In the genomic region with DNA sequence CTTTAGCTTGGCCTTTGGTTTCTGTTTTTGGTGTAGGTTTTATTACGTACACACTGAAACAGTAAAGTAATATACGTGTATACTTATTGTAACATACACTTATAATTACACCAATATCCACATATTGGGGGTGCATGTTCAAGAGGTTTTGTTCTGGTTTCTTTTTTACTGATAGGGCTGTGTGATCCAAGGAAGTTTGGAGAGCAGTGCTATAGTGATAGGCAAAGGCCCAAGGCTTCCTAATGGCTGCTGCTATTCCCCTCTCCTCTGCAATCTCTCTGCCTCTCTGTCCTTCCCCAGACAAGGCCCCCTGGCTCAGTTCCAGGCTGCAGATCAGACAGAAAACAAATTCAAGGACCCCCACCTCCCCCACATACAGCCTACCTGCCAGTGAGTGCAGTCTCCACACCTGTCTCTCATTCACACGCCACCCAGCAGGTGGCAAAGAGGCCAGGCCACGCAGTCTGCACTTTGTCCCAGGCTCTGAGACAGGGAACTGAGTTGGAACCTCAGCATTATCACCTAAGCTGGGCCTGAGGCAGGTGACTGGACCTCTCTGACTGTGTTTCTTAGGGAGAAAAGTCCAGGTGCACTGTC, we compare ENCODE assay signal across 12 cellular contexts. TPM values are rescaled to one million over a fixed set of nuclear protein-coding genes. Genes with fewer than 3 reads are reported as not detected.
DNase-seq lines count a peak whose midpoint lies in the region; ATAC-seq and TF ChIP-seq lines count a peak whose summit lies in the region.
"Had no signal": no experiment of that assay in that cellular context is flagged by ENCODE, and none has a peak within 500 bp of the region (broad histone marks: within the 10 kb centered on the region; RNA-seq: fewer than 3 reads in every experiment).

No MANE protein-coding gene starts in this region.

- H3K4me1 Mint-ChIP-seq in brain (peaks cover 62% of the 10 kb centered on the region), mesothelial cell of epicardium (peaks cover 34% of the 10 kb centered on the region)

- no peaks in the 10 kb centered on the region for H3K27me3 Mint-ChIP-seq in brain
- no peaks in the 10 kb centered on the region for H3K27me3 Mint-ChIP-seq in mesothelial cell of epicardium (ENCODE audit: low read depth)
- H3K27me3 Mint-ChIP-seq: central memory CD8-positive, alpha-beta T cell had no signal

- H3K4me1 ChIP-seq in urinary bladder (ENCODE audit: insufficient read depth): no peaks in the 10 kb centered on the region

- in situ Hi-C loops in GM13976 (cut with MboI; ENCODE audit: low sequenced_read_pairs, unreplicated experiment): no loop called here

- no peaks in the 10 kb centered on the region for H3K36me3 ChIP-seq in urinary bladder (ENCODE audit: insufficient read depth)

- H3K4me3 ChIP-seq in urinary bladder (ENCODE audit: low read depth, low read length): no peak overlapping the region

- TF ChIP-seq CTCF in brain (conservative IDR thresholded peaks at IDR 0.05) (no peak), mesothelial cell of epicardium (IDR thresholded peaks at IDR 0.05; ENCODE audit: unreplicated experiment) (no peak), GM13976 (IDR thresholded peaks at IDR 0.05; ENCODE audit: borderline replicate concordance, control extremely low read depth, extremely low read depth, insufficient read depth, missing control alignments) (no peak)

- peak overlapping the region; percentile 63 to 82 (median 73) for H3K27ac Mint-ChIP-seq in brain
- peak overlapping the region; percentile 89 for H3K27ac Mint-ChIP-seq in mesothelial cell of epicardium

- H3K4me3 Mint-ChIP-seq in brain: peak overlapping the region in 2 of 5 experiments; percentile 16 to 54
- peak overlapping the region; percentile 26 for H3K4me3 Mint-ChIP-seq in mesothelial cell of epicardium
- H3K4me3 Mint-ChIP-seq: central memory CD8-positive, alpha-beta T cell had no signal

- H3K9me3 Mint-ChIP-seq in brain (peaks cover 0 to 2% (median 0%) of the 10 kb centered on the region in 5 experiments), mesothelial cell of epicardium (no peaks in the 10 kb centered on the region)
- H3K9me3 Mint-ChIP-seq: central memory CD8-positive, alpha-beta T cell had no signal

- peaks cover 20% of the 10 kb centered on the region for H3K36me3 Mint-ChIP-seq in brain
- H3K36me3 Mint-ChIP-seq in mesothelial cell of epicardium: peaks cover 3% of the 10 kb centered on the region

- DNase-seq in NCI-H2081 (lab: John Stamatoyannopoulos, UW) (peak; percentile 60 to 79), NCI-H2081 treated with DMSO at 0.1 percent for 48 hours (lab: John Stamatoyannopoulos, UW) (no peak), mesothelial cell of epicardium (ENCODE audit: low spot score in 2 of 2, unreplicated experiment in 2 of 2) (no peak), LoVo (ENCODE audit: low spot score) (no peak), GM13976 (ENCODE audit: low spot score) (no peak)
- DNase-seq: activated CD4-positive, alpha-beta T cell treated with anti-CD3 and anti-CD28 coated beads for 1 hour; mesendoderm; NCI-H524 had no signal

- WGBS in urinary bladder: 53% methylated on average over 4 of the region's 4 CpGs

- no peak for ATAC-seq in GM21423 (IDR thresholded peaks at IDR 0.05; ENCODE audit: unreplicated experiment)

- peak overlapping the region; percentile 80 for H3K27ac ChIP-seq in urinary bladder (ENCODE audit: low read depth)

RNA-seq across cellular contexts. Expression of a gene that starts 15.1 kb away (rescaled TPM):
- polyA plus RNA-seq in brain (ENCODE audit: insufficient read depth, low read depth, low replicate concordance) (97.3 TPM), urinary bladder (51.5 TPM)
- total RNA-seq in mesothelial cell of epicardium (61.4 to 64.0 TPM (median 62.8 TPM) in 3 replicates), urinary bladder (24.8 TPM)

RNA-seq across cellular contexts. Expression of a gene that starts 56.0 kb away (rescaled TPM):
- polyA plus RNA-seq in brain (ENCODE audit: insufficient read depth, low read depth, low replicate concordance): 10.5 TPM
- 33.4 to 35.3 TPM (median 34.1 TPM) in 3 replicates for total RNA-seq in mesothelial cell of epicardium
- 8.4 TPM for total RNA-seq in urinary bladder
- polyA plus RNA-seq in urinary bladder: 32.4 TPM

RNA-seq across cellular contexts. Expression of a gene that starts 59.5 kb away (rescaled TPM):
- polyA plus RNA-seq in brain (ENCODE audit: insufficient read depth, low read depth, low replicate concordance) (162 TPM), urinary bladder (95.8 TPM)
- total RNA-seq in mesothelial cell of epicardium (261 to 264 TPM (median 261 TPM) in 3 replicates), urinary bladder (71.4 TPM)

Comparison
In these comparisons a context has a peak if more than half of its experiments do, and no peak if none do; other contexts are left out.
1. DNase-seq: peak in NCI-H2081 (2 of 2); none in NCI-H2081 treated with DMSO at 0.1 percent for 48 hours (single experiment), mesothelial cell of epicardium (0 of 2), LoVo (single experiment) and GM13976 (single experiment).